10 cellular contexts compared by ENCODE assay signal in genomic region chr2:42135381-42136312, GRCh38. TPM values are rescaled to one million over a fixed set of nuclear protein-coding genes. Genes with fewer than 3 reads are reported as not detected.
DNase-seq lines count a peak whose midpoint lies in the region; ATAC-seq lines count a peak whose summit lies in the region.
"Had no signal": no experiment of that assay in that cellular context is flagged by ENCODE, and none has a peak within 500 bp of the region (broad histone marks: within the 10 kb centered on the region; RNA-seq: fewer than 3 reads in every experiment).

No MANE protein-coding gene starts in this region.

- H3K9me3 Mint-ChIP-seq in activated T-cell treated with anti-CD3 and anti-CD28 coated beads, Interleukin-2, amount 50 U/mL, for 4 hours: no peaks in the 10 kb centered on the region
- H3K9me3 Mint-ChIP-seq in activated naive CD4-positive, alpha-beta T cell treated with anti-CD3 and anti-CD28 coated beads, Interleukin-2, amount 50 U/mL, for 72 hours: no peaks in the 10 kb centered on the region
- no peaks in the 10 kb centered on the region for H3K9me3 Mint-ChIP-seq in stimulated activated effector memory CD8-positive, alpha-beta T cell treated with anti-CD3 and anti-CD28 coated beads, Interleukin-12 subunit alpha, Interleukin-12 subunit beta, amount 100 ng/mL, for 72 hours

- H3K4me1 Mint-ChIP-seq in activated T-cell treated with anti-CD3 and anti-CD28 coated beads, Interleukin-2, amount 50 U/mL, for 4 hours (ENCODE audit: low read depth): peaks cover 82% of the 10 kb centered on the region
- peaks cover 48% of the 10 kb centered on the region for H3K4me1 Mint-ChIP-seq in stimulated activated effector memory CD8-positive, alpha-beta T cell treated with anti-CD3 and anti-CD28 coated beads, Interleukin-12 subunit alpha, Interleukin-12 subunit beta, amount 100 ng/mL, for 72 hours

- no peaks in the 10 kb centered on the region for H3K27me3 Mint-ChIP-seq in activated T-cell treated with anti-CD3 and anti-CD28 coated beads, Interleukin-2, amount 50 U/mL, for 4 hours (ENCODE audit: low read depth)

- no peak for ATAC-seq in activated T-cell treated with anti-CD3 and anti-CD28 coated beads, Interleukin-2, amount 50 U/mL, for 4 hours
- no peak for ATAC-seq in activated naive CD4-positive, alpha-beta T cell treated with anti-CD3 and anti-CD28 coated beads, Interleukin-2, amount 50 U/mL, for 72 hours
- no peak for ATAC-seq in stimulated activated effector memory CD8-positive, alpha-beta T cell treated with anti-CD3 and anti-CD28 coated beads, Interleukin-12 subunit alpha, Interleukin-12 subunit beta, amount 100 ng/mL, for 72 hours
- ATAC-seq: activated CD4-positive, CD25-positive, alpha-beta regulatory T cell treated with anti-CD3 and anti-CD28 coated beads, Interleukin-2, amount 50 U/mL, for 24 hours had no signal

- DNase-seq in activated T-cell treated with anti-CD3 and anti-CD28 coated beads, Interleukin-2, amount 50 U/mL, for 4 hours: no peak
- DNase-seq in activated T-cell treated with anti-CD3 and anti-CD28 coated beads for 4 hours (no peak), NOMO-1 treated with DMSO at 0.1 percent for 48 hours (lab: John Stamatoyannopoulos, UW; ENCODE audit: unreplicated experiment) (peak; percentile 69), NAMALWA (ENCODE audit: low spot score) (no peak), NCI-H510A (lab: John Stamatoyannopoulos, UW) (no peak)
- DNase-seq in activated naive CD4-positive, alpha-beta T cell treated with anti-CD3 and anti-CD28 coated beads, Interleukin-2, amount 50 U/mL, for 72 hours (ENCODE audit: low spot score in 2 of 2): no peak
- no peak for DNase-seq in stimulated activated effector memory CD8-positive, alpha-beta T cell treated with anti-CD3 and anti-CD28 coated beads, Interleukin-12 subunit alpha, Interleukin-12 subunit beta, amount 100 ng/mL, for 72 hours (ENCODE audit: low spot score in 2 of 2)
- DNase-seq in stimulated activated CD8-positive, alpha-beta memory T cell treated with anti-CD3 and anti-CD28 coated beads, Interleukin-4, amount 100 ng/mL, for 48 hours: no peak
- DNase-seq: NCI-H1694 treated with DMSO at 0.1 percent for 48 hours had no signal

- no peaks in the 10 kb centered on the region for H3K36me3 Mint-ChIP-seq in activated T-cell treated with anti-CD3 and anti-CD28 coated beads, Interleukin-2, amount 50 U/mL, for 4 hours (ENCODE audit: insufficient read depth)
- no peaks in the 10 kb centered on the region for H3K36me3 Mint-ChIP-seq in activated naive CD4-positive, alpha-beta T cell treated with anti-CD3 and anti-CD28 coated beads, Interleukin-2, amount 50 U/mL, for 72 hours
- no peaks in the 10 kb centered on the region for H3K36me3 Mint-ChIP-seq in stimulated activated effector memory CD8-positive, alpha-beta T cell treated with anti-CD3 and anti-CD28 coated beads, Interleukin-12 subunit alpha, Interleukin-12 subunit beta, amount 100 ng/mL, for 72 hours

- peak overlapping the region; percentile 62 to 73 for H3K27ac Mint-ChIP-seq in activated naive CD4-positive, alpha-beta T cell treated with anti-CD3 and anti-CD28 coated beads, Interleukin-2, amount 50 U/mL, for 72 hours
- peak overlapping the region; percentile 27 for H3K27ac Mint-ChIP-seq in stimulated activated effector memory CD8-positive, alpha-beta T cell treated with anti-CD3 and anti-CD28 coated beads, Interleukin-12 subunit alpha, Interleukin-12 subunit beta, amount 100 ng/mL, for 72 hours

- H3K4me3 Mint-ChIP-seq in activated T-cell treated with anti-CD3 and anti-CD28 coated beads, Interleukin-2, amount 50 U/mL, for 4 hours: peak overlapping the region; percentile 2
- H3K4me3 Mint-ChIP-seq in stimulated activated effector memory CD8-positive, alpha-beta T cell treated with anti-CD3 and anti-CD28 coated beads, Interleukin-12 subunit alpha, Interleukin-12 subunit beta, amount 100 ng/mL, for 72 hours: peak overlapping the region; percentile 20

RNA-seq across cellular contexts. Expression of gene EML4, which starts 33.5 kb away (rescaled TPM):
- 10 to 100 TPM; 57.1 to 60.0 (median 58.2) TPM for total RNA-seq in activated T-cell treated with anti-CD3 and anti-CD28 coated beads, Interleukin-2, amount 50 U/mL, for 4 hours
- total RNA-seq in activated naive CD4-positive, alpha-beta T cell treated with anti-CD3 and anti-CD28 coated beads, Interleukin-2, amount 50 U/mL, for 72 hours: 10 to 100 TPM; 56.6 to 85.7 TPM
